In genomic region chr2:60602388-60602787, GRCh38 we compare ENCODE assay signal across 14 cellular contexts.
"Had no signal": no experiment of that assay in that cellular context is flagged by ENCODE, and none has a peak within 500 bp of the region (broad histone marks: within the 10 kb centered on the region; RNA-seq: fewer than 3 reads in every experiment).

No MANE protein-coding gene starts in this region.

- H3K36me3 Mint-ChIP-seq: activated naive CD8-positive, alpha-beta T cell treated with anti-CD3 and anti-CD28 coated beads, Interleukin-2, amount 10 ng/mL, durations not matched to agents 7 days and 5 days; brain; stimulated activated effector memory CD8-positive, alpha-beta T cell treated with anti-CD3 and anti-CD28 coated beads, Interleukin-12 subunit alpha, Interleukin-12 subunit beta, amount 100 ng/mL, for 72 hours had no signal

- H3K4me1 ChIP-seq: colonic mucosa, parathyroid adenoma had no signal

- ATAC-seq: esophagus mucosa; left lobe of liver; mucosa of descending colon; naive thymus-derived CD4-positive, alpha-beta T cell; stimulated activated effector memory CD8-positive, alpha-beta T cell treated with anti-CD3 and anti-CD28 coated beads, Interleukin-12 subunit alpha, Interleukin-12 subunit beta, amount 100 ng/mL, for 72 hours had no signal

- DNase-seq: activated CD4-positive, alpha-beta T cell treated with anti-CD3 and anti-CD28 coated beads, Interleukin-2, amount 50 U/mL, for 1 hour; activated naive CD4-positive, alpha-beta T cell; activated naive CD8-positive, alpha-beta T cell treated with anti-CD3 and anti-CD28 coated beads, Interleukin-2, amount 10 ng/mL, durations not matched to agents 7 days and 5 days; central memory CD4-positive, alpha-beta T cell; colonic mucosa; mucosa of descending colon; naive thymus-derived CD4-positive, alpha-beta T cell; stimulated activated CD4-positive, alpha-beta T cell treated with anti-CD3 and anti-CD28 coated beads, Interleukin-12 subunit alpha, Interleukin-12 subunit beta, amount 100 ng/mL, for 4 hours had no signal

- H3K9me3 Mint-ChIP-seq: stimulated activated effector memory CD8-positive, alpha-beta T cell treated with anti-CD3 and anti-CD28 coated beads, Interleukin-12 subunit alpha, Interleukin-12 subunit beta, amount 100 ng/mL, for 72 hours had no signal

- H3K4me1 Mint-ChIP-seq: activated naive CD8-positive, alpha-beta T cell treated with anti-CD3 and anti-CD28 coated beads, Interleukin-2, amount 10 ng/mL, durations not matched to agents 7 days and 5 days; naive thymus-derived CD4-positive, alpha-beta T cell; stimulated activated effector memory CD8-positive, alpha-beta T cell treated with anti-CD3 and anti-CD28 coated beads, Interleukin-12 subunit alpha, Interleukin-12 subunit beta, amount 100 ng/mL, for 72 hours had no signal

- H3K36me3 ChIP-seq: colonic mucosa, neutrophil had no signal

- H3K79me2 ChIP-seq: parathyroid adenoma had no signal

- H3K9me3 ChIP-seq: colonic mucosa, mucosa of descending colon, neutrophil had no signal

- H3K27ac Mint-ChIP-seq: activated naive CD8-positive, alpha-beta T cell treated with anti-CD3 and anti-CD28 coated beads, Interleukin-2, amount 10 ng/mL, durations not matched to agents 7 days and 5 days; brain; naive thymus-derived CD4-positive, alpha-beta T cell; stimulated activated effector memory CD8-positive, alpha-beta T cell treated with anti-CD3 and anti-CD28 coated beads, Interleukin-12 subunit alpha, Interleukin-12 subunit beta, amount 100 ng/mL, for 72 hours had no signal

- H3K4me3 ChIP-seq: colonic mucosa, mucosa of descending colon had no signal

- H3K27ac ChIP-seq: colonic mucosa, neutrophil, parathyroid adenoma had no signal

- H3K4me3 Mint-ChIP-seq: activated naive CD8-positive, alpha-beta T cell treated with anti-CD3 and anti-CD28 coated beads, Interleukin-2, amount 10 ng/mL, durations not matched to agents 7 days and 5 days; naive thymus-derived CD4-positive, alpha-beta T cell; stimulated activated effector memory CD8-positive, alpha-beta T cell treated with anti-CD3 and anti-CD28 coated beads, Interleukin-12 subunit alpha, Interleukin-12 subunit beta, amount 100 ng/mL, for 72 hours had no signal
